ENCODE assay signal across 3 cellular contexts in genomic region chr7:10727636-10728035, GRCh38.
"Had no signal": no experiment of that assay in that cellular context is flagged by ENCODE, and none has a peak within 500 bp of the region (broad histone marks: within the 10 kb centered on the region; RNA-seq: fewer than 3 reads in every experiment).

No MANE protein-coding gene starts in this region.

- DNase-seq: GDM1, GF-D8 had no signal

- ATAC-seq: GM12878 had no signal
